In the genomic region with DNA sequence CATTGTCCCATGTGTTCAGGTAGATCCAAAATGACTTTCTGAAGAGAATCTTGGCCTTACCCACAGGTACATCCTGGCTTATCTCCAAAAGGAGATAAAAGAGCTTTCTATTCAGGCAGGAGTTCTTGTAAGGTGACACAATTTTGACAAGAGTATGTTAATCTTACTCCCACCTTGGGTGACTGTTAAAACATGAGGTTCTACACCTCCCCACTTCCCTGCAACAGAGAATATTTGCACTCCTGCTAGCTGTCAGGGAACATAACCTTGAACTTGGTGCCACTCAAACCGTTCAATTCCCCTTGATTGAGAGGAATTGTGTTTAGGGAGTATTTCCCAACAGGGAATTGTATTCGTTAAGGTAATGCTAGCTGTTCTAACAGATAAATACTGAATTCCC, we compare ENCODE assay signal across 20 cellular contexts.
DNase-seq lines count a peak whose midpoint lies in the region; ATAC-seq and TF ChIP-seq lines count a peak whose summit lies in the region.
"Had no signal": no experiment of that assay in that cellular context is flagged by ENCODE, and none has a peak within 500 bp of the region (broad histone marks: within the 10 kb centered on the region; RNA-seq: fewer than 3 reads in every experiment).

No MANE protein-coding gene starts in this region.

- no peak overlapping the region for H3K4me3 ChIP-seq in esophagus muscularis mucosa
- H3K4me3 ChIP-seq in right lobe of liver = no peak overlapping the region
- H3K4me3 ChIP-seq in neural progenitor cell = no peak overlapping the region
- H3K4me3 ChIP-seq: A549, HAP-1 had no signal

- H3K27me3 ChIP-seq in esophagus muscularis mucosa = no peaks in the 10 kb centered on the region
- no peaks in the 10 kb centered on the region for H3K27me3 ChIP-seq in right lobe of liver
- H3K27me3 ChIP-seq in neural progenitor cell = no peaks in the 10 kb centered on the region

- no peaks in the 10 kb centered on the region for H3K36me3 Mint-ChIP-seq in osteocyte (ENCODE audit: unreplicated experiment)
- no peaks in the 10 kb centered on the region for H3K36me3 Mint-ChIP-seq in neural progenitor cell
- H3K36me3 Mint-ChIP-seq: CD4-positive, alpha-beta memory T cell had no signal

- no peak for TF ChIP-seq EP300 in esophagus muscularis mucosa (IDR thresholded peaks at IDR 0.05)

- H3K4me2 ChIP-seq in neural progenitor cell = no peak overlapping the region
- H3K4me2 ChIP-seq: A549 had no signal

- H3K27ac ChIP-seq in esophagus muscularis mucosa (replicated peaks in 1 of 4) (no peak overlapping the region), right lobe of liver (no peak overlapping the region), neural progenitor cell (no peak overlapping the region)
- H3K27ac ChIP-seq: A549 had no signal

- H3K9me3 Mint-ChIP-seq in osteocyte (ENCODE audit: unreplicated experiment) (peaks cover under 1% of the 10 kb centered on the region), neural progenitor cell (no peaks in the 10 kb centered on the region)
- H3K9me3 Mint-ChIP-seq: CD4-positive, alpha-beta memory T cell had no signal

- H3K79me2 ChIP-seq in neural progenitor cell (ENCODE audit: low read depth) = no peaks in the 10 kb centered on the region

- no peak overlapping the region for H2AFZ ChIP-seq in neural progenitor cell (replicated peaks)

- WGBS in esophagus muscularis mucosa = 89% methylated on average over 2 of the region's 2 CpGs
- 25% methylated on average over 2 of the region's 2 CpGs for WGBS in right lobe of liver (ENCODE audit: insufficient coverage, low coverage, low lambda C conversion rate, missing lambda C conversion rate)

- H3K4me1 Mint-ChIP-seq in osteocyte (ENCODE audit: unreplicated experiment) (no peaks in the 10 kb centered on the region), neural progenitor cell (peaks cover 2% of the 10 kb centered on the region)
- H3K4me1 Mint-ChIP-seq: CD4-positive, alpha-beta memory T cell had no signal

- H3K9me3 ChIP-seq in esophagus muscularis mucosa (no peaks in the 10 kb centered on the region), right lobe of liver (no peaks in the 10 kb centered on the region), neural progenitor cell (ENCODE audit: low read depth) (no peaks in the 10 kb centered on the region)
- H3K9me3 ChIP-seq: A549, HAP-1 had no signal

- H4K20me1 ChIP-seq in neural progenitor cell (ENCODE audit: low read depth) = no peaks in the 10 kb centered on the region

- H3K36me3 ChIP-seq in esophagus muscularis mucosa = no peaks in the 10 kb centered on the region
- no peaks in the 10 kb centered on the region for H3K36me3 ChIP-seq in right lobe of liver
- H3K36me3 ChIP-seq in neural progenitor cell = no peaks in the 10 kb centered on the region
- H3K36me3 ChIP-seq: HAP-1 had no signal

- H3F3A ChIP-seq in neural progenitor cell (ENCODE audit: low read depth) = no peaks in the 10 kb centered on the region

- H3K4me3 Mint-ChIP-seq in osteocyte (ENCODE audit: unreplicated experiment) = no peak overlapping the region
- H3K4me3 Mint-ChIP-seq in neural progenitor cell = no peak overlapping the region
- H3K4me3 Mint-ChIP-seq: CD4-positive, alpha-beta memory T cell; HFFc6 had no signal

- TF ChIP-seq CTCF in esophagus muscularis mucosa (IDR thresholded peaks at IDR 0.05) = no peak
- no peak for TF ChIP-seq CTCF in right lobe of liver (IDR thresholded peaks at IDR 0.05)
- no peak for TF ChIP-seq CTCF in osteocyte (IDR thresholded peaks at IDR 0.05)
- TF ChIP-seq CTCF in neural progenitor cell (IDR thresholded peaks at IDR 0.05) = no peak

- H3K27me3 Mint-ChIP-seq in osteocyte (ENCODE audit: unreplicated experiment) (no peaks in the 10 kb centered on the region), neural progenitor cell (ENCODE audit: insufficient read depth, low read depth) (no peaks in the 10 kb centered on the region)
- H3K27me3 Mint-ChIP-seq: CD4-positive, alpha-beta memory T cell had no signal

- no peak overlapping the region for H3K27ac Mint-ChIP-seq in osteocyte (ENCODE audit: unreplicated experiment)
- H3K27ac Mint-ChIP-seq in neural progenitor cell = no peak overlapping the region
- H3K27ac Mint-ChIP-seq: CD4-positive, alpha-beta memory T cell; HFFc6 had no signal

- TF ChIP-seq POLR2A in esophagus muscularis mucosa (IDR thresholded peaks at IDR 0.05; ENCODE audit: low read depth) (no peak), right lobe of liver (IDR thresholded peaks at IDR 0.05) (no peak)

- peak; percentile 62 for DNase-seq in esophagus muscularis mucosa (ENCODE audit: extremely low spot score)
- DNase-seq in right lobe of liver = no peak
- peak; percentile 5 for DNase-seq in osteocyte (ENCODE audit: extremely low spot score, unreplicated experiment)
- no peak for DNase-seq in neural progenitor cell (ENCODE audit: low spot score)
- no peak for DNase-seq in mucosa of gallbladder (ENCODE audit: low spot score)
- DNase-seq: 8988T; ACHN; AML-193; C1 segment of cervical spinal cord; Calu3; CD4-positive, alpha-beta memory T cell; COR-L47; DMS53; DMS79 treated with DMSO at 0.1 percent for 48 hours; GF-D8; GOT3; HFFc6 had no signal

- no peak overlapping the region for H3K9ac ChIP-seq in neural progenitor cell

- peak; percentile 23 to 81 (median 48) for ATAC-seq in right lobe of liver
- ATAC-seq in GM19455 (IDR thresholded peaks at IDR 0.05; ENCODE audit: unreplicated experiment) = no peak
- ATAC-seq: A549 had no signal

- intact Hi-C loops in esophagus muscularis mucosa (cut with DNase I) = no loop called here
- intact Hi-C loops in right lobe of liver (cut with DNase I) = no loop called here

- H3K4me1 ChIP-seq in esophagus muscularis mucosa (peaks cover 4 to 19% (median 16%) of the 10 kb centered on the region in 4 donors), right lobe of liver (peaks cover 0 to 11% (median 0%) of the 10 kb centered on the region in 4 donors), neural progenitor cell (peaks cover 5% of the 10 kb centered on the region)
- H3K4me1 ChIP-seq: A549, HAP-1 had no signal

Comparison
In these comparisons a context has a peak if more than half of its experiments do, and no peak if none do; other contexts are left out.
1. DNase-seq: peak in esophagus muscularis mucosa (single experiment) and osteocyte (single experiment); none in right lobe of liver (0 of 3), neural progenitor cell (single experiment) and mucosa of gallbladder (single experiment).